17 cellular contexts compared by ENCODE assay signal in genomic region chr7:336810-337566, GRCh38. TPM values are rescaled to one million over a fixed set of nuclear protein-coding genes. Genes with fewer than 3 reads are reported as not detected.
"Had no signal": no experiment of that assay in that cellular context is flagged by ENCODE, and none has a peak within 500 bp of the region (broad histone marks: within the 10 kb centered on the region; RNA-seq: fewer than 3 reads in every experiment).

No MANE protein-coding gene starts in this region.

- H3K27me3 Mint-ChIP-seq: activated naive CD8-positive, alpha-beta T cell treated with anti-CD3 and anti-CD28 coated beads, Interleukin-2, amount 10 ng/mL, durations not matched to agents 7 days and 5 days had no signal

- ATAC-seq: left colon, pancreas had no signal

- H3K9me3 ChIP-seq: esophagus muscularis mucosa, pancreas, upper lobe of left lung had no signal

- H3K27me3 ChIP-seq: esophagus muscularis mucosa, pancreas, upper lobe of left lung had no signal

- H3K36me3 Mint-ChIP-seq: activated naive CD8-positive, alpha-beta T cell treated with anti-CD3 and anti-CD28 coated beads, Interleukin-2, amount 10 ng/mL, durations not matched to agents 7 days and 5 days; T-cell had no signal

- H3K4me3 Mint-ChIP-seq: activated naive CD8-positive, alpha-beta T cell treated with anti-CD3 and anti-CD28 coated beads, Interleukin-2, amount 10 ng/mL, durations not matched to agents 7 days and 5 days had no signal

- H3K36me3 ChIP-seq: esophagus muscularis mucosa, pancreas, upper lobe of left lung had no signal

- DNase-seq: activated CD4-positive, alpha-beta T cell treated with anti-CD3 and anti-CD28 coated beads for 1 hour; activated effector memory CD4-positive, alpha-beta T cell treated with Interleukin-2 at 50 U/mL for 16 hours; activated naive CD8-positive, alpha-beta T cell treated with anti-CD3 and anti-CD28 coated beads, Interleukin-2, amount 10 ng/mL, durations not matched to agents 7 days and 5 days; left colon; T1000 had no signal

- H3K27ac Mint-ChIP-seq: activated naive CD8-positive, alpha-beta T cell treated with anti-CD3 and anti-CD28 coated beads, Interleukin-2, amount 10 ng/mL, durations not matched to agents 7 days and 5 days; T-cell had no signal

- H3K4me3 ChIP-seq: esophagus muscularis mucosa, pancreas, SK-N-MC, skin epidermis, upper lobe of left lung had no signal

- H3K27ac ChIP-seq: esophagus muscularis mucosa, pancreas, SK-N-MC, skin epidermis, upper lobe of left lung had no signal

RNA-seq across cellular contexts. Expression of gene FOXL3, which starts 47.0 kb away (rescaled TPM):
- total RNA-seq: activated naive CD8-positive, alpha-beta T cell treated with anti-CD3 and anti-CD28 coated beads, Interleukin-2, amount 10 ng/mL, durations not matched to agents 7 days and 5 days; aorta; bronchial epithelial cell; esophagus muscularis mucosa; fibroblast of villous mesenchyme; pancreas; renal cortical epithelial cell; T-cell; temporal lobe; upper lobe of left lung had no signal
- polyA plus RNA-seq: aorta, neural cell, pancreas had no signal
